In genomic region chr5:68444048-68444447, GRCh38 we compare ENCODE assay signal across 16 cellular contexts.
"Had no signal": no experiment of that assay in that cellular context is flagged by ENCODE, and none has a peak within 500 bp of the region (broad histone marks: within the 10 kb centered on the region; RNA-seq: fewer than 3 reads in every experiment).

No MANE protein-coding gene starts in this region.

- H3K27ac ChIP-seq: ascending aorta, lower lobe of right lung, neutrophil, SK-N-MC, testis, upper lobe of right lung had no signal

- H3K36me3 ChIP-seq: ascending aorta, gastrocnemius medialis, heart left ventricle, lower lobe of right lung, neutrophil, right atrium auricular region, upper lobe of right lung had no signal

- H3K9me3 ChIP-seq: ascending aorta, gastrocnemius medialis, heart left ventricle, lower lobe of right lung, neutrophil, right atrium auricular region, testis, upper lobe of right lung had no signal

- ATAC-seq: gastrocnemius medialis, heart left ventricle, lower lobe of right lung, upper lobe of right lung had no signal

- H3K4me1 ChIP-seq: testis, upper lobe of right lung had no signal

- H3K27me3 ChIP-seq: ascending aorta, gastrocnemius medialis, heart left ventricle, neutrophil, right atrium auricular region, testis, upper lobe of right lung had no signal

- H3K4me3 ChIP-seq: ascending aorta, gastrocnemius medialis, heart left ventricle, lower lobe of right lung, right atrium auricular region, SK-N-MC, testis, upper lobe of right lung had no signal

- DNase-seq: activated CD4-positive, alpha-beta T cell treated with anti-CD3 and anti-CD28 coated beads, Interleukin-2, amount 10 ng/mL, durations not matched to agents 7 days and 5 days; activated naive CD4-positive, alpha-beta T cell treated with Interleukin-2 at 50 U/mL for 16 hours; gastrocnemius medialis; heart left ventricle; immature natural killer cell; lower lobe of right lung; naive B cell; posterior cingulate gyrus; small intestine; testis; upper lobe of right lung had no signal

- FAIRE-seq: colon, small intestine had no signal
